Comparison of ENCODE assay signal across 22 cellular contexts in genomic region chr13:60275208-60275607, GRCh38.
"Had no signal": no experiment of that assay in that cellular context is flagged by ENCODE, and none has a peak within 500 bp of the region (broad histone marks: within the 10 kb centered on the region; RNA-seq: fewer than 3 reads in every experiment).

No MANE protein-coding gene starts in this region.

- H3K9me3 ChIP-seq: ascending aorta, body of pancreas, Peyer's patch had no signal

- DNase-seq: activated CD4-positive, alpha-beta memory T cell treated with anti-CD3 and anti-CD28 coated beads, Interleukin-2, amount 10 ng/mL, durations not matched to agents 7 days and 5 days; activated CD4-positive, alpha-beta T cell treated with anti-CD3 and anti-CD28 coated beads for 36 hours; activated CD4-positive, alpha-beta T cell treated with anti-CD3 and anti-CD28 coated beads, Interleukin-2, amount 50 U/mL, for 1 hour; activated T-cell treated with anti-CD3 and anti-CD28 coated beads for 4 hours; activated T-cell treated with anti-CD3 and anti-CD28 coated beads, Interleukin-2, amount 50 U/mL, for 48 hours; amniotic stem cell; body of pancreas; NCI-H1092; NCI-H1417; NCI-H1930; NCI-H2107; NCI-H2171 treated with DMSO at 0.1 percent for 48 hours; NCI-H226; NCI-H526; NCI-H774; Peyer's patch; Right ventricle myocardium superior; T-helper 1 cell; WERI-Rb-1 had no signal

- H3K4me3 ChIP-seq: ascending aorta, body of pancreas, Peyer's patch had no signal

- H3K4me1 ChIP-seq: ascending aorta, body of pancreas, Peyer's patch had no signal

- H3K27ac ChIP-seq: ascending aorta, body of pancreas, KMS-11, Peyer's patch, RWPE1, WERI-Rb-1 had no signal

- H3K36me3 ChIP-seq: ascending aorta, Peyer's patch, WERI-Rb-1 had no signal

- H3K27me3 ChIP-seq: ascending aorta, body of pancreas, Peyer's patch had no signal

- H3K4me2 ChIP-seq: KMS-11 had no signal
